Comparison of ENCODE assay signal across 1 cellular context in the genomic region with DNA sequence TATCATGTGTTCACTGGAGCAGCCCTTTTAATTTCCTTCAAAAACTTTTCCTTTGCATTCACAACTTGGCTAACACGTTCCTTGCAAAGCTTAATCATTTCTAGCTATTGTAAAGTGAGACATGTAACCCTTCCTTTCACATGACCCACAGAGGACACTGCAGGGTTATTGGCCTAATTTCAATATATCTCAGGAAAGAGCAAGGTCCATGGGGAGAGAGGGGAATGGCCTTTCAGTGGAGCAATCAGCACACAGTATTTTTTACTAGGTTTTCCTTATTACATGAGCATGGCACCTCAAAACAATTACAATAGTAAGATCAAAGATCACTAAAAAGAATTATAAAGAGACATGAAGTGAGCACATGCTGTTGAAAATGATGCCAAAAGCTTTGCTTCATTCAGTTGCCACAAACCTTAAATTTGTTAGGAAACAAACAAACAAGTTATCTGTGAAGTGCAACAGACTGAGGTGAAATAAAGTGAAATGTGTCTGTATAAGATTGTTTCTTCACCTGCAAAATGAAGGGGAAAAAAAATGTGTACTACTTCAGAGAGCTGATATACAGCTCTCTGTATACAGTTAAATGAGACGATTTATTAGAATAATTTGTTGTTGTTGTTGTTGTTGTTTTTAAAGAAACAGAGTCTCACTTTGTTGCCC.
TF ChIP-seq lines count a peak whose summit lies in the region.

No MANE protein-coding gene starts in this region.

TF ChIP-seq in HepG2, 621 proteins besides CTCF, POLR2A, EP300 and RAD21 (continued from another document and continues in another):
- TF ChIP-seq, protein P1, sequence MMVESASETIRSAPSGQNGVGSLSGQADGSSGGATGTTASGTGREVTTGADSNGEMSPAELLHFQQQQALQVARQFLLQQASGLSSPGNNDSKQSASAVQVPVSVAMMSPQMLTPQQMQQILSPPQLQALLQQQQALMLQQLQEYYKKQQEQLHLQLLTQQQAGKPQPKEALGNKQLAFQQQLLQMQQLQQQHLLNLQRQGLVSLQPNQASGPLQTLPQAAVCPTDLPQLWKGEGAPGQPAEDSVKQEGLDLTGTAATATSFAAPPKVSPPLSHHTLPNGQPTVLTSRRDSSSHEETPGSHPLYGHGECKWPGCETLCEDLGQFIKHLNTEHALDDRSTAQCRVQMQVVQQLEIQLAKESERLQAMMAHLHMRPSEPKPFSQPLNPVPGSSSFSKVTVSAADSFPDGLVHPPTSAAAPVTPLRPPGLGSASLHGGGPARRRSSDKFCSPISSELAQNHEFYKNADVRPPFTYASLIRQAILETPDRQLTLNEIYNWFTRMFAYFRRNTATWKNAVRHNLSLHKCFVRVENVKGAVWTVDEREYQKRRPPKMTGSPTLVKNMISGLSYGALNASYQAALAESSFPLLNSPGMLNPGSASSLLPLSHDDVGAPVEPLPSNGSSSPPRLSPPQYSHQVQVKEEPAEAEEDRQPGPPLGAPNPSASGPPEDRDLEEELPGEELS (CRISPR knock-in tag; IDR thresholded peaks at IDR 0.05), result peak; percentile 57; the same call in 1 of the 2 replicates
- TF ChIP-seq SALL1 (CRISPR knock-in tag; IDR thresholded peaks at IDR 0.05), result peak; percentile 34; the same call in 1 of the 2 replicates
- TF ChIP-seq GATAD2A (CRISPR knock-in tag; IDR thresholded peaks at IDR 0.05), result peak; percentile 93
- peak; percentile 68 for TF ChIP-seq NR2F6 (IDR thresholded peaks at IDR 0.05)
- peak; percentile 67 for TF ChIP-seq NR2F6 (CRISPR knock-in tag; IDR thresholded peaks at IDR 0.05)
- TF ChIP-seq ZNF383 (CRISPR knock-in tag; IDR thresholded peaks at IDR 0.05; ENCODE audit: borderline replicate concordance), result no peak
- no peak for TF ChIP-seq XRCC5 (optimal IDR thresholded peaks at IDR 0.05; ENCODE audit: low read length)
- TF ChIP-seq ZNF558 (CRISPR knock-in tag; IDR thresholded peaks at IDR 0.05; ENCODE audit: borderline replicate concordance), result no peak
- TF ChIP-seq, protein P2, sequence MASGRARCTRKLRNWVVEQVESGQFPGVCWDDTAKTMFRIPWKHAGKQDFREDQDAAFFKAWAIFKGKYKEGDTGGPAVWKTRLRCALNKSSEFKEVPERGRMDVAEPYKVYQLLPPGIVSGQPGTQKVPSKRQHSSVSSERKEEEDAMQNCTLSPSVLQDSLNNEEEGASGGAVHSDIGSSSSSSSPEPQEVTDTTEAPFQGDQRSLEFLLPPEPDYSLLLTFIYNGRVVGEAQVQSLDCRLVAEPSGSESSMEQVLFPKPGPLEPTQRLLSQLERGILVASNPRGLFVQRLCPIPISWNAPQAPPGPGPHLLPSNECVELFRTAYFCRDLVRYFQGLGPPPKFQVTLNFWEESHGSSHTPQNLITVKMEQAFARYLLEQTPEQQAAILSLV (CRISPR knock-in tag; IDR thresholded peaks at IDR 0.05; ENCODE audit: borderline replicate concordance), result no peak
- TF ChIP-seq, protein P3, sequence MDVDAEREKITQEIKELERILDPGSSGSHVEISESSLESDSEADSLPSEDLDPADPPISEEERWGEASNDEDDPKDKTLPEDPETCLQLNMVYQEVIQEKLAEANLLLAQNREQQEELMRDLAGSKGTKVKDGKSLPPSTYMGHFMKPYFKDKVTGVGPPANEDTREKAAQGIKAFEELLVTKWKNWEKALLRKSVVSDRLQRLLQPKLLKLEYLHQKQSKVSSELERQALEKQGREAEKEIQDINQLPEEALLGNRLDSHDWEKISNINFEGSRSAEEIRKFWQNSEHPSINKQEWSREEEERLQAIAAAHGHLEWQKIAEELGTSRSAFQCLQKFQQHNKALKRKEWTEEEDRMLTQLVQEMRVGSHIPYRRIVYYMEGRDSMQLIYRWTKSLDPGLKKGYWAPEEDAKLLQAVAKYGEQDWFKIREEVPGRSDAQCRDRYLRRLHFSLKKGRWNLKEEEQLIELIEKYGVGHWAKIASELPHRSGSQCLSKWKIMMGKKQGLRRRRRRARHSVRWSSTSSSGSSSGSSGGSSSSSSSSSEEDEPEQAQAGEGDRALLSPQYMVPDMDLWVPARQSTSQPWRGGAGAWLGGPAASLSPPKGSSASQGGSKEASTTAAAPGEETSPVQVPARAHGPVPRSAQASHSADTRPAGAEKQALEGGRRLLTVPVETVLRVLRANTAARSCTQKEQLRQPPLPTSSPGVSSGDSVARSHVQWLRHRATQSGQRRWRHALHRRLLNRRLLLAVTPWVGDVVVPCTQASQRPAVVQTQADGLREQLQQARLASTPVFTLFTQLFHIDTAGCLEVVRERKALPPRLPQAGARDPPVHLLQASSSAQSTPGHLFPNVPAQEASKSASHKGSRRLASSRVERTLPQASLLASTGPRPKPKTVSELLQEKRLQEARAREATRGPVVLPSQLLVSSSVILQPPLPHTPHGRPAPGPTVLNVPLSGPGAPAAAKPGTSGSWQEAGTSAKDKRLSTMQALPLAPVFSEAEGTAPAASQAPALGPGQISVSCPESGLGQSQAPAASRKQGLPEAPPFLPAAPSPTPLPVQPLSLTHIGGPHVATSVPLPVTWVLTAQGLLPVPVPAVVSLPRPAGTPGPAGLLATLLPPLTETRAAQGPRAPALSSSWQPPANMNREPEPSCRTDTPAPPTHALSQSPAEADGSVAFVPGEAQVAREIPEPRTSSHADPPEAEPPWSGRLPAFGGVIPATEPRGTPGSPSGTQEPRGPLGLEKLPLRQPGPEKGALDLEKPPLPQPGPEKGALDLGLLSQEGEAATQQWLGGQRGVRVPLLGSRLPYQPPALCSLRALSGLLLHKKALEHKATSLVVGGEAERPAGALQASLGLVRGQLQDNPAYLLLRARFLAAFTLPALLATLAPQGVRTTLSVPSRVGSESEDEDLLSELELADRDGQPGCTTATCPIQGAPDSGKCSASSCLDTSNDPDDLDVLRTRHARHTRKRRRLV (CRISPR knock-in tag; IDR thresholded peaks at IDR 0.05), result no peak
- TF ChIP-seq SIX4 (CRISPR knock-in tag; IDR thresholded peaks at IDR 0.05), result peak; percentile 65; the same call in 1 of the 2 replicates
- TF ChIP-seq TEAD2 (CRISPR knock-in tag; IDR thresholded peaks at IDR 0.05), result no peak
- TF ChIP-seq, protein P4, sequence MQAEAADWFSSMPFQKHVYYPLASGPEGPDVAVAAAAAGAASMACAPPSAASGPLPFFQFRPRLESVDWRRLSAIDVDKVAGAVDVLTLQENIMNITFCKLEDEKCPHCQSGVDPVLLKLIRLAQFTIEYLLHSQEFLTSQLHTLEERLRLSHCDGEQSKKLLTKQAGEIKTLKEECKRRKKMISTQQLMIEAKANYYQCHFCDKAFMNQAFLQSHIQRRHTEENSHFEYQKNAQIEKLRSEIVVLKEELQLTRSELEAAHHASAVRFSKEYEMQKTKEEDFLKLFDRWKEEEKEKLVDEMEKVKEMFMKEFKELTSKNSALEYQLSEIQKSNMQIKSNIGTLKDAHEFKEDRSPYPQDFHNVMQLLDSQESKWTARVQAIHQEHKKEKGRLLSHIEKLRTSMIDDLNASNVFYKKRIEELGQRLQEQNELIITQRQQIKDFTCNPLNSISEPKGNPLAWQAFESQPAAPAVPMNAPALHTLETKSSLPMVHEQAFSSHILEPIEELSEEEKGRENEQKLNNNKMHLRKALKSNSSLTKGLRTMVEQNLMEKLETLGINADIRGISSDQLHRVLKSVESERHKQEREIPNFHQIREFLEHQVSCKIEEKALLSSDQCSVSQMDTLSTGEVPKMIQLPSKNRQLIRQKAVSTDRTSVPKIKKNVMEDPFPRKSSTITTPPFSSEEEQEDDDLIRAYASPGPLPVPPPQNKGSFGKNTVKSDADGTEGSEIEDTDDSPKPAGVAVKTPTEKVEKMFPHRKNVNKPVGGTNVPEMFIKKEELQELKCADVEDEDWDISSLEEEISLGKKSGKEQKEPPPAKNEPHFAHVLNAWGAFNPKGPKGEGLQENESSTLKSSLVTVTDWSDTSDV (CRISPR knock-in tag; IDR thresholded peaks at IDR 0.05), result no peak
- TF ChIP-seq ZNF724P (CRISPR knock-in tag; IDR thresholded peaks at IDR 0.05; ENCODE audit: borderline replicate concordance), result no peak
- no peak for TF ChIP-seq HDAC6 (IDR thresholded peaks at IDR 0.05; ENCODE audit: low read depth, low read length)
- TF ChIP-seq, protein P5, sequence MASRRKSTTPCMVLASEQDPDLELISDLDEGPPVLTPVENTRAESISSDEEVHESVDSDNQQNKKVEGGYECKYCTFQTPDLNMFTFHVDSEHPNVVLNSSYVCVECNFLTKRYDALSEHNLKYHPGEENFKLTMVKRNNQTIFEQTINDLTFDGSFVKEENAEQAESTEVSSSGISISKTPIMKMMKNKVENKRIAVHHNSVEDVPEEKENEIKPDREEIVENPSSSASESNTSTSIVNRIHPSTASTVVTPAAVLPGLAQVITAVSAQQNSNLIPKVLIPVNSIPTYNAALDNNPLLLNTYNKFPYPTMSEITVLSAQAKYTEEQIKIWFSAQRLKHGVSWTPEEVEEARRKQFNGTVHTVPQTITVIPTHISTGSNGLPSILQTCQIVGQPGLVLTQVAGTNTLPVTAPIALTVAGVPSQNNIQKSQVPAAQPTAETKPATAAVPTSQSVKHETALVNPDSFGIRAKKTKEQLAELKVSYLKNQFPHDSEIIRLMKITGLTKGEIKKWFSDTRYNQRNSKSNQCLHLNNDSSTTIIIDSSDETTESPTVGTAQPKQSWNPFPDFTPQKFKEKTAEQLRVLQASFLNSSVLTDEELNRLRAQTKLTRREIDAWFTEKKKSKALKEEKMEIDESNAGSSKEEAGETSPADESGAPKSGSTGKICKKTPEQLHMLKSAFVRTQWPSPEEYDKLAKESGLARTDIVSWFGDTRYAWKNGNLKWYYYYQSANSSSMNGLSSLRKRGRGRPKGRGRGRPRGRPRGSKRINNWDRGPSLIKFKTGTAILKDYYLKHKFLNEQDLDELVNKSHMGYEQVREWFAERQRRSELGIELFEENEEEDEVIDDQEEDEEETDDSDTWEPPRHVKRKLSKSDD (CRISPR knock-in tag; IDR thresholded peaks at IDR 0.05; ENCODE audit: low read depth), result no peak
- TF ChIP-seq, protein P6, sequence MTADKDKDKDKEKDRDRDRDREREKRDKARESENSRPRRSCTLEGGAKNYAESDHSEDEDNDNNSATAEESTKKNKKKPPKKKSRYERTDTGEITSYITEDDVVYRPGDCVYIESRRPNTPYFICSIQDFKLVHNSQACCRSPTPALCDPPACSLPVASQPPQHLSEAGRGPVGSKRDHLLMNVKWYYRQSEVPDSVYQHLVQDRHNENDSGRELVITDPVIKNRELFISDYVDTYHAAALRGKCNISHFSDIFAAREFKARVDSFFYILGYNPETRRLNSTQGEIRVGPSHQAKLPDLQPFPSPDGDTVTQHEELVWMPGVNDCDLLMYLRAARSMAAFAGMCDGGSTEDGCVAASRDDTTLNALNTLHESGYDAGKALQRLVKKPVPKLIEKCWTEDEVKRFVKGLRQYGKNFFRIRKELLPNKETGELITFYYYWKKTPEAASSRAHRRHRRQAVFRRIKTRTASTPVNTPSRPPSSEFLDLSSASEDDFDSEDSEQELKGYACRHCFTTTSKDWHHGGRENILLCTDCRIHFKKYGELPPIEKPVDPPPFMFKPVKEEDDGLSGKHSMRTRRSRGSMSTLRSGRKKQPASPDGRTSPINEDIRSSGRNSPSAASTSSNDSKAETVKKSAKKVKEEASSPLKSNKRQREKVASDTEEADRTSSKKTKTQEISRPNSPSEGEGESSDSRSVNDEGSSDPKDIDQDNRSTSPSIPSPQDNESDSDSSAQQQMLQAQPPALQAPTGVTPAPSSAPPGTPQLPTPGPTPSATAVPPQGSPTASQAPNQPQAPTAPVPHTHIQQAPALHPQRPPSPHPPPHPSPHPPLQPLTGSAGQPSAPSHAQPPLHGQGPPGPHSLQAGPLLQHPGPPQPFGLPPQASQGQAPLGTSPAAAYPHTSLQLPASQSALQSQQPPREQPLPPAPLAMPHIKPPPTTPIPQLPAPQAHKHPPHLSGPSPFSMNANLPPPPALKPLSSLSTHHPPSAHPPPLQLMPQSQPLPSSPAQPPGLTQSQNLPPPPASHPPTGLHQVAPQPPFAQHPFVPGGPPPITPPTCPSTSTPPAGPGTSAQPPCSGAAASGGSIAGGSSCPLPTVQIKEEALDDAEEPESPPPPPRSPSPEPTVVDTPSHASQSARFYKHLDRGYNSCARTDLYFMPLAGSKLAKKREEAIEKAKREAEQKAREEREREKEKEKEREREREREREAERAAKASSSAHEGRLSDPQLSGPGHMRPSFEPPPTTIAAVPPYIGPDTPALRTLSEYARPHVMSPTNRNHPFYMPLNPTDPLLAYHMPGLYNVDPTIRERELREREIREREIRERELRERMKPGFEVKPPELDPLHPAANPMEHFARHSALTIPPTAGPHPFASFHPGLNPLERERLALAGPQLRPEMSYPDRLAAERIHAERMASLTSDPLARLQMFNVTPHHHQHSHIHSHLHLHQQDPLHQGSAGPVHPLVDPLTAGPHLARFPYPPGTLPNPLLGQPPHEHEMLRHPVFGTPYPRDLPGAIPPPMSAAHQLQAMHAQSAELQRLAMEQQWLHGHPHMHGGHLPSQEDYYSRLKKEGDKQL (CRISPR knock-in tag; IDR thresholded peaks at IDR 0.05; ENCODE audit: low read depth), result no peak
- TF ChIP-seq BRD4 (CRISPR knock-in tag; IDR thresholded peaks at IDR 0.05), result no peak
- TF ChIP-seq, protein P7, sequence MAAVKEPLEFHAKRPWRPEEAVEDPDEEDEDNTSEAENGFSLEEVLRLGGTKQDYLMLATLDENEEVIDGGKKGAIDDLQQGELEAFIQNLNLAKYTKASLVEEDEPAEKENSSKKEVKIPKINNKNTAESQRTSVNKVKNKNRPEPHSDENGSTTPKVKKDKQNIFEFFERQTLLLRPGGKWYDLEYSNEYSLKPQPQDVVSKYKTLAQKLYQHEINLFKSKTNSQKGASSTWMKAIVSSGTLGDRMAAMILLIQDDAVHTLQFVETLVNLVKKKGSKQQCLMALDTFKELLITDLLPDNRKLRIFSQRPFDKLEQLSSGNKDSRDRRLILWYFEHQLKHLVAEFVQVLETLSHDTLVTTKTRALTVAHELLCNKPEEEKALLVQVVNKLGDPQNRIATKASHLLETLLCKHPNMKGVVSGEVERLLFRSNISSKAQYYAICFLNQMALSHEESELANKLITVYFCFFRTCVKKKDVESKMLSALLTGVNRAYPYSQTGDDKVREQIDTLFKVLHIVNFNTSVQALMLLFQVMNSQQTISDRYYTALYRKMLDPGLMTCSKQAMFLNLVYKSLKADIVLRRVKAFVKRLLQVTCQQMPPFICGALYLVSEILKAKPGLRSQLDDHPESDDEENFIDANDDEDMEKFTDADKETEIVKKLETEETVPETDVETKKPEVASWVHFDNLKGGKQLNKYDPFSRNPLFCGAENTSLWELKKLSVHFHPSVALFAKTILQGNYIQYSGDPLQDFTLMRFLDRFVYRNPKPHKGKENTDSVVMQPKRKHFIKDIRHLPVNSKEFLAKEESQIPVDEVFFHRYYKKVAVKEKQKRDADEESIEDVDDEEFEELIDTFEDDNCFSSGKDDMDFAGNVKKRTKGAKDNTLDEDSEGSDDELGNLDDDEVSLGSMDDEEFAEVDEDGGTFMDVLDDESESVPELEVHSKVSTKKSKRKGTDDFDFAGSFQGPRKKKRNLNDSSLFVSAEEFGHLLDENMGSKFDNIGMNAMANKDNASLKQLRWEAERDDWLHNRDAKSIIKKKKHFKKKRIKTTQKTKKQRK (IDR thresholded peaks at IDR 0.05; ENCODE audit: low read length), result no peak
- no peak for TF ChIP-seq RORA (CRISPR knock-in tag; IDR thresholded peaks at IDR 0.05)
- TF ChIP-seq MED8 (CRISPR knock-in tag; IDR thresholded peaks at IDR 0.05; ENCODE audit: insufficient replicate concordance), result no peak
- no peak for TF ChIP-seq ZNF510 (CRISPR knock-in tag; IDR thresholded peaks at IDR 0.05; ENCODE audit: low read depth)
- TF ChIP-seq KDM3A (CRISPR knock-in tag; IDR thresholded peaks at IDR 0.05; ENCODE audit: low read depth), result 0 out of 2 replicates have a peak, but pooled peaks have one; percentile 51
- peak; percentile 45; the same call in 1 of the 2 replicates for TF ChIP-seq ETV5 (CRISPR knock-in tag; IDR thresholded peaks at IDR 0.05; ENCODE audit: borderline replicate concordance)
